In the genomic region with DNA sequence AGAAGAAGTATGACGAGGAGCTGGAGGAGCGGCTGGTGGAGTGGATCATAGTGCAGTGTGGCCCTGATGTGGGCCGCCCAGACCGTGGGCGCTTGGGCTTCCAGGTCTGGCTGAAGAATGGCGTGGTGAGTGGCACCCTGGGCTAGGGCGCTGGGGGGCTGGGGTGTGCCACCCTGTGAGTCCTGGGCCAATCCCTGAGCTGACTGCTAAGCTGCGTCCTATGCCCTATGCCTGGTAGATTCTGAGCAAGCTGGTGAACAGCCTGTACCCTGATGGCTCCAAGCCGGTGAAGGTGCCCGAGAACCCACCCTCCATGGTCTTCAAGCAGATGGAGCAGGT, we compare ENCODE assay signal across 1 cellular context.
TF ChIP-seq lines count a peak whose summit lies in the region.

No MANE protein-coding gene starts in this region.

TF ChIP-seq in H1, 55 proteins besides CTCF, POLR2A, EP300 and RAD21:
- no peak for TF ChIP-seq SP1 (IDR thresholded peaks at IDR 0.05; ENCODE audit: low read depth, low read length)
- no peak for TF ChIP-seq HDAC2 (IDR thresholded peaks at IDR 0.05; ENCODE audit: borderline replicate concordance in 1 of 2, low read depth in 2 of 2, low read length in 2 of 2)
- TF ChIP-seq SIX5 (IDR thresholded peaks at IDR 0.05; ENCODE audit: low read depth, low read length): no peak
- no peak for TF ChIP-seq NRF1 (IDR thresholded peaks at IDR 0.05; ENCODE audit: low read depth, low read length)
- TF ChIP-seq BRCA1 (IDR thresholded peaks at IDR 0.05; ENCODE audit: low read depth, low read length): no peak
- no peak for TF ChIP-seq CEBPB (IDR thresholded peaks at IDR 0.05; ENCODE audit: low read depth, low read length)
- TF ChIP-seq TAF7 (optimal IDR thresholded peaks at IDR 0.05; ENCODE audit: borderline replicate concordance, low read depth, low read length): no peak
- TF ChIP-seq, protein P1, sequence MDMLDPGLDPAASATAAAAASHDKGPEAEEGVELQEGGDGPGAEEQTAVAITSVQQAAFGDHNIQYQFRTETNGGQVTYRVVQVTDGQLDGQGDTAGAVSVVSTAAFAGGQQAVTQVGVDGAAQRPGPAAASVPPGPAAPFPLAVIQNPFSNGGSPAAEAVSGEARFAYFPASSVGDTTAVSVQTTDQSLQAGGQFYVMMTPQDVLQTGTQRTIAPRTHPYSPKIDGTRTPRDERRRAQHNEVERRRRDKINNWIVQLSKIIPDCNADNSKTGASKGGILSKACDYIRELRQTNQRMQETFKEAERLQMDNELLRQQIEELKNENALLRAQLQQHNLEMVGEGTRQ (IDR thresholded peaks at IDR 0.05; ENCODE audit: low read length): no peak
- no peak for TF ChIP-seq POLR2AphosphoS5 (IDR thresholded peaks at IDR 0.05; ENCODE audit: low read depth, low read length)
- no peak for TF ChIP-seq SUZ12 (IDR thresholded peaks at IDR 0.05; ENCODE audit: low read length)
